1 cellular context compared by ENCODE assay signal in genomic region chr17:61205406-61205805, GRCh38.
TF ChIP-seq lines count a peak whose summit lies in the region.

No MANE protein-coding gene starts in this region.

TF ChIP-seq in A549, 52 proteins besides CTCF, POLR2A, EP300 and RAD21 (continued from another document):
- TF ChIP-seq, protein P1, sequence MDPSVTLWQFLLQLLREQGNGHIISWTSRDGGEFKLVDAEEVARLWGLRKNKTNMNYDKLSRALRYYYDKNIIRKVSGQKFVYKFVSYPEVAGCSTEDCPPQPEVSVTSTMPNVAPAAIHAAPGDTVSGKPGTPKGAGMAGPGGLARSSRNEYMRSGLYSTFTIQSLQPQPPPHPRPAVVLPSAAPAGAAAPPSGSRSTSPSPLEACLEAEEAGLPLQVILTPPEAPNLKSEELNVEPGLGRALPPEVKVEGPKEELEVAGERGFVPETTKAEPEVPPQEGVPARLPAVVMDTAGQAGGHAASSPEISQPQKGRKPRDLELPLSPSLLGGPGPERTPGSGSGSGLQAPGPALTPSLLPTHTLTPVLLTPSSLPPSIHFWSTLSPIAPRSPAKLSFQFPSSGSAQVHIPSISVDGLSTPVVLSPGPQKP (IDR thresholded peaks at IDR 0.05; ENCODE audit: low read depth, low read length) = no peak
- TF ChIP-seq HOXA7 (CRISPR knock-in tag; IDR thresholded peaks at IDR 0.05) = no peak
- no peak for TF ChIP-seq NFE2L2 (conservative IDR thresholded peaks at IDR 0.05; ENCODE audit: low read length)
- no peak for TF ChIP-seq ZC3H11A (IDR thresholded peaks at IDR 0.05)
- no peak for TF ChIP-seq CBX2 (IDR thresholded peaks at IDR 0.05; ENCODE audit: borderline replicate concordance, low read depth)
- no peak for TF ChIP-seq MYC (IDR thresholded peaks at IDR 0.05; ENCODE audit: borderline replicate concordance, low read length)
- TF ChIP-seq HDAC2 (IDR thresholded peaks at IDR 0.05) = no peak
- TF ChIP-seq, protein P2, sequence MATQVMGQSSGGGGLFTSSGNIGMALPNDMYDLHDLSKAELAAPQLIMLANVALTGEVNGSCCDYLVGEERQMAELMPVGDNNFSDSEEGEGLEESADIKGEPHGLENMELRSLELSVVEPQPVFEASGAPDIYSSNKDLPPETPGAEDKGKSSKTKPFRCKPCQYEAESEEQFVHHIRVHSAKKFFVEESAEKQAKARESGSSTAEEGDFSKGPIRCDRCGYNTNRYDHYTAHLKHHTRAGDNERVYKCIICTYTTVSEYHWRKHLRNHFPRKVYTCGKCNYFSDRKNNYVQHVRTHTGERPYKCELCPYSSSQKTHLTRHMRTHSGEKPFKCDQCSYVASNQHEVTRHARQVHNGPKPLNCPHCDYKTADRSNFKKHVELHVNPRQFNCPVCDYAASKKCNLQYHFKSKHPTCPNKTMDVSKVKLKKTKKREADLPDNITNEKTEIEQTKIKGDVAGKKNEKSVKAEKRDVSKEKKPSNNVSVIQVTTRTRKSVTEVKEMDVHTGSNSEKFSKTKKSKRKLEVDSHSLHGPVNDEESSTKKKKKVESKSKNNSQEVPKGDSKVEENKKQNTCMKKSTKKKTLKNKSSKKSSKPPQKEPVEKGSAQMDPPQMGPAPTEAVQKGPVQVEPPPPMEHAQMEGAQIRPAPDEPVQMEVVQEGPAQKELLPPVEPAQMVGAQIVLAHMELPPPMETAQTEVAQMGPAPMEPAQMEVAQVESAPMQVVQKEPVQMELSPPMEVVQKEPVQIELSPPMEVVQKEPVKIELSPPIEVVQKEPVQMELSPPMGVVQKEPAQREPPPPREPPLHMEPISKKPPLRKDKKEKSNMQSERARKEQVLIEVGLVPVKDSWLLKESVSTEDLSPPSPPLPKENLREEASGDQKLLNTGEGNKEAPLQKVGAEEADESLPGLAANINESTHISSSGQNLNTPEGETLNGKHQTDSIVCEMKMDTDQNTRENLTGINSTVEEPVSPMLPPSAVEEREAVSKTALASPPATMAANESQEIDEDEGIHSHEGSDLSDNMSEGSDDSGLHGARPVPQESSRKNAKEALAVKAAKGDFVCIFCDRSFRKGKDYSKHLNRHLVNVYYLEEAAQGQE (IDR thresholded peaks at IDR 0.05) = no peak
